In genomic region chr1:181073638-181074037, GRCh38 we compare ENCODE assay signal across 18 cellular contexts. TPM values are rescaled to one million over a fixed set of nuclear protein-coding genes. Genes with fewer than 3 reads are reported as not detected.
DNase-seq lines count a peak whose midpoint lies in the region; ATAC-seq and TF ChIP-seq lines count a peak whose summit lies in the region.
"Had no signal": no experiment of that assay in that cellular context is flagged by ENCODE, and none has a peak within 500 bp of the region (broad histone marks: within the 10 kb centered on the region; RNA-seq: fewer than 3 reads in every experiment).

No MANE protein-coding gene starts in this region.

- peak; percentile 55 for ATAC-seq in IMR-90 (ENCODE audit: low read depth)

- CTCF ChIA-PET in IMR-90 (lab: Yijun Ruan, JAX): no interaction called here

- H4K91ac ChIP-seq in IMR-90 (ENCODE audit: insufficient read depth, low read depth, low read length): no peak overlapping the region

- POLR2A ChIA-PET in IMR-90 (lab: Charles Lee; ENCODE audit: unreplicated experiment): no interaction called here

- no peak overlapping the region for H2AK5ac ChIP-seq in IMR-90 (ENCODE audit: low read depth, low read length)

- H2BK20ac ChIP-seq in IMR-90 (ENCODE audit: low read depth, low read length): peak overlapping the region; percentile 35; the same call in 1 of the 2 replicates

- H3K9me2 ChIP-seq in hepatocyte (replicated peaks; ENCODE audit: insufficient read depth): no peaks in the 10 kb centered on the region

- peaks cover 0 to 7% of the 10 kb centered on the region in 2 experiments; a peak in 2 of 4 replicates for H3K79me1 ChIP-seq in IMR-90 (ENCODE audit: low read depth in 1 of 2, low read length in 2 of 2)

- no peaks in the 10 kb centered on the region for H3K79me2 ChIP-seq in hepatocyte

- DNase-seq in AG10803 (ENCODE audit: low read depth) (peak; percentile 76), IMR-90 (peak; percentile 89), astrocyte of the cerebellum (ENCODE audit: low read depth) (peak; percentile 31), hepatocyte (ENCODE audit: low spot score) (peak; percentile 46), SK-N-DZ (ENCODE audit: low spot score) (no peak), NCI-H1694 (lab: John Stamatoyannopoulos, UW) (no peak), amniotic stem cell (lab: John Stamatoyannopoulos, UW) (no peak)
- no peak for DNase-seq in activated CD4-positive, alpha-beta T cell treated with anti-CD3 and anti-CD28 coated beads, Interleukin-2, amount 50 U/mL, for 1 hour
- DNase-seq: AML-193; effector memory CD4-positive, alpha-beta T cell; H7; hippocampal formation; NCI-H1092; NCI-H524 treated with DMSO at 0.1 percent for 48 hours; nucleus accumbens; uterus had no signal

- no peak overlapping the region for H2BK15ac ChIP-seq in IMR-90 (ENCODE audit: low read depth, low read length)

- WGBS in IMR-90 (ENCODE audit: extremely low coverage in 2 of 2, insufficient read length in 1 of 2), 2 experiments: no CpG with 5 or more reads among the region's 10 CpGs
- WGBS in hepatocyte (ENCODE audit: low lambda C conversion rate, missing lambda C conversion rate): 57% methylated on average over 9 of the region's 10 CpGs

- H3K4me1 ChIP-seq in IMR-90 (ENCODE audit: control insufficient read depth, insufficient read depth, low read length) (peaks cover 12% of the 10 kb centered on the region), hepatocyte (ENCODE audit: insufficient read depth) (no peaks in the 10 kb centered on the region)
- H3K4me1 ChIP-seq: uterus had no signal

- H3K18ac ChIP-seq in IMR-90 (ENCODE audit: low read depth, low read length): no peak overlapping the region; the same call in 1 of the 2 replicates

- no peak overlapping the region for H3K4me3 ChIP-seq in AG10803 (ENCODE audit: low read length)
- H3K4me3 ChIP-seq in IMR-90 (ENCODE audit: insufficient read depth, low read depth, low read length): no peak overlapping the region
- no peak overlapping the region for H3K4me3 ChIP-seq in astrocyte of the cerebellum (ENCODE audit: low read depth, low read length)
- no peak overlapping the region for H3K4me3 ChIP-seq in hepatocyte
- H3K4me3 ChIP-seq: lung, uterus had no signal

- no TSS peak for BruUV-seq in IMR-90 (replicated peaks; lab: Mats Ljungman, UMichigan)

- H2BK120ac ChIP-seq in IMR-90 (ENCODE audit: low read depth, low read length): no peak overlapping the region

- H3K4me2 ChIP-seq in IMR-90 (ENCODE audit: low read depth, low read length) (no peak overlapping the region), hepatocyte (no peak overlapping the region)

- peak overlapping the region; percentile 41; the same call in 1 of the 2 replicates for H3K14ac ChIP-seq in IMR-90 (replicated peaks; ENCODE audit: low read depth, low read length)

- no peak overlapping the region; the same call in 1 of the 2 replicates for H3K4ac ChIP-seq in IMR-90 (ENCODE audit: low read depth, low read length)

- no peak for TF ChIP-seq RAD21 in IMR-90 (IDR thresholded peaks at IDR 0.05; ENCODE audit: low read length)

- H3K27ac ChIP-seq in IMR-90 (ENCODE audit: insufficient read depth, low read length) (no peak overlapping the region), hepatocyte (no peak overlapping the region)
- H3K27ac ChIP-seq: uterus, VCaP had no signal

- in situ Hi-C loops in IMR-90 (cut with MboI; ENCODE audit: low sequenced_read_pairs) (no loop called here), astrocyte of the cerebellum (cut with HindIII; ENCODE audit: low sequenced_read_pairs) (no loop called here)

- no peaks in the 10 kb centered on the region for H3K9me3 ChIP-seq in IMR-90 (ENCODE audit: control insufficient read depth, insufficient read depth, low read length)
- H3K9me3 ChIP-seq in hepatocyte (ENCODE audit: low read depth): no peaks in the 10 kb centered on the region
- H3K9me3 ChIP-seq: uterus had no signal

- no peak overlapping the region for H3K9ac ChIP-seq in IMR-90 (ENCODE audit: low read depth, low read length)

- no peak overlapping the region for H3K23ac ChIP-seq in IMR-90 (ENCODE audit: low read depth, low read length)

- dilution Hi-C loops in IMR-90 (cut with HindIII; ENCODE audit: low sequenced_read_pairs, unreplicated experiment): no loop called here

- H2AFZ ChIP-seq in IMR-90 (replicated peaks; ENCODE audit: low read length, poor library complexity): no peak overlapping the region
- no peak overlapping the region for H2AFZ ChIP-seq in hepatocyte

- TF ChIP-seq POLR2A in IMR-90 (IDR thresholded peaks at IDR 0.05; ENCODE audit: low read depth, low read length): no peak

- H3K36me3 ChIP-seq in IMR-90 (ENCODE audit: control insufficient read depth, insufficient read depth, low read length) (no peaks in the 10 kb centered on the region), hepatocyte (replicated peaks; ENCODE audit: insufficient read depth, low read depth) (no peaks in the 10 kb centered on the region)
- H3K36me3 ChIP-seq: uterus had no signal

- no peak for TF ChIP-seq CTCF in AG10803 (conservative IDR thresholded peaks at IDR 0.05; ENCODE audit: low read length)
- TF ChIP-seq CTCF in IMR-90 (conservative IDR thresholded peaks at IDR 0.05; ENCODE audit: low read depth, low read length): no peak
- no peak for TF ChIP-seq CTCF in astrocyte of the cerebellum (IDR thresholded peaks at IDR 0.05; ENCODE audit: low read depth, low read length, missing control alignments)
- no peak for TF ChIP-seq CTCF in hepatocyte (IDR thresholded peaks at IDR 0.05; ENCODE audit: poor library complexity)

- H3K9me1 ChIP-seq in IMR-90 (ENCODE audit: insufficient read depth, low read length): peaks cover 10% of the 10 kb centered on the region

- no peak overlapping the region for H2BK5ac ChIP-seq in IMR-90 (ENCODE audit: low read depth, low read length, poor library complexity, severe bottlenecking)

- H2AK9ac ChIP-seq in IMR-90 (replicated peaks; ENCODE audit: low read depth, low read length, poor library complexity): no peak overlapping the region

- H4K20me1 ChIP-seq in IMR-90 (ENCODE audit: insufficient read depth, low read length) (no peaks in the 10 kb centered on the region), hepatocyte (ENCODE audit: insufficient read depth, poor library complexity, severe bottlenecking) (no peaks in the 10 kb centered on the region)

- H4K5ac ChIP-seq in IMR-90 (ENCODE audit: low read depth, low read length): 0 out of 2 replicates have a peak overlapping the region, but pooled peaks have one; percentile 50

- H4K8ac ChIP-seq in IMR-90 (ENCODE audit: low read depth in 2 of 2, low read length in 2 of 2): no peak overlapping the region; a peak in 1 of 4 replicates

- intact Hi-C loops in IMR-90 (cut with micrococcal nuclease): no loop called here

- H3K27me3 ChIP-seq in IMR-90 (ENCODE audit: control insufficient read depth, insufficient read depth, low read length): no peaks in the 10 kb centered on the region
- no peaks in the 10 kb centered on the region for H3K27me3 ChIP-seq in hepatocyte
- H3K27me3 ChIP-seq: uterus had no signal

- no peak overlapping the region for H3K56ac ChIP-seq in IMR-90 (ENCODE audit: extremely low read depth, insufficient read depth, low read length)

TF ChIP-seq in IMR-90, 13 proteins besides CTCF, POLR2A, EP300 and RAD21 (continues in another document):
- TF ChIP-seq RFX5 (IDR thresholded peaks at IDR 0.05; ENCODE audit: low read depth, low read length): no peak
- TF ChIP-seq MAZ (IDR thresholded peaks at IDR 0.05; ENCODE audit: borderline replicate concordance, low read depth, low read length): no peak
- TF ChIP-seq, protein P1, sequence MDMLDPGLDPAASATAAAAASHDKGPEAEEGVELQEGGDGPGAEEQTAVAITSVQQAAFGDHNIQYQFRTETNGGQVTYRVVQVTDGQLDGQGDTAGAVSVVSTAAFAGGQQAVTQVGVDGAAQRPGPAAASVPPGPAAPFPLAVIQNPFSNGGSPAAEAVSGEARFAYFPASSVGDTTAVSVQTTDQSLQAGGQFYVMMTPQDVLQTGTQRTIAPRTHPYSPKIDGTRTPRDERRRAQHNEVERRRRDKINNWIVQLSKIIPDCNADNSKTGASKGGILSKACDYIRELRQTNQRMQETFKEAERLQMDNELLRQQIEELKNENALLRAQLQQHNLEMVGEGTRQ (IDR thresholded peaks at IDR 0.05; ENCODE audit: low read depth, low read length): peak; percentile 74
- no peak for TF ChIP-seq MXI1 (IDR thresholded peaks at IDR 0.05; ENCODE audit: borderline replicate concordance, low read depth, low read length)
- TF ChIP-seq SMC3 (IDR thresholded peaks at IDR 0.05; ENCODE audit: low read depth, low read length): no peak
- TF ChIP-seq NFE2L2 (IDR thresholded peaks at IDR 0.05; ENCODE audit: low read depth, low read length): no peak
- TF ChIP-seq BHLHE40 (IDR thresholded peaks at IDR 0.05; ENCODE audit: low read depth, low read length): peak; percentile 58
- no peak for TF ChIP-seq FOS (IDR thresholded peaks at IDR 0.05; ENCODE audit: low read depth, low read length)

RNA-seq across cellular contexts. Expression of gene IER5, which starts 14.9 kb away (rescaled TPM):
- 15.8 and 29.4 TPM in 2 replicates for total RNA-seq in IMR-90 (2012; rRNA removed)
- 27.1 and 28.9 TPM in 2 replicates for polyA plus RNA-seq in IMR-90 (2012; rRNA removed)
- polyA plus RNA-seq in IMR-90 (2012; cell fraction: cytosol; rRNA removed): 22.5 and 29.5 TPM in 2 replicates
- polyA plus RNA-seq in IMR-90 (2012; cell fraction: nucleus; rRNA removed; ENCODE audit: low replicate concordance): 32.6 and 44.5 TPM in 2 replicates
- 13.0 and 16.6 TPM in 2 replicates for total RNA-seq in hepatocyte
- polyA plus RNA-seq in hepatocyte: 18.2 and 23.1 TPM in 2 replicates
- 6.8 and 8.7 TPM in 2 replicates for polyA plus RNA-seq in SK-N-DZ (2014; cell fraction: cytosol; rRNA removed)
- polyA plus RNA-seq in SK-N-DZ (2014; cell fraction: nucleus; rRNA removed): 5.2 and 6.5 TPM in 2 replicates

RNA-seq across cellular contexts. Expression of gene MR1, which starts 39.9 kb away (rescaled TPM):
- total RNA-seq in IMR-90 (2012; rRNA removed): 5.0 and 6.1 TPM in 2 replicates
- 5.0 and 6.0 TPM in 2 replicates for polyA plus RNA-seq in IMR-90 (2012; rRNA removed)
- polyA plus RNA-seq in IMR-90 (2012; cell fraction: cytosol; rRNA removed): 2.1 and 3.4 TPM in 2 replicates
- polyA plus RNA-seq in IMR-90 (2012; cell fraction: nucleus; rRNA removed; ENCODE audit: low replicate concordance): 1.8 and 4.0 TPM in 2 replicates
- 7.8 and 8.9 TPM in 2 replicates for total RNA-seq in hepatocyte
- polyA plus RNA-seq in hepatocyte: 8.8 and 10.6 TPM in 2 replicates
- 0.07 and 0.42 TPM in 2 replicates for polyA plus RNA-seq in SK-N-DZ (2014; cell fraction: cytosol; rRNA removed)
- polyA plus RNA-seq in SK-N-DZ (2014; cell fraction: nucleus; rRNA removed): 0.05 TPM in 1 of 2 replicates, not detected in the other
- total RNA-seq: H7 had no signal

RNA-seq across cellular contexts. Expression of gene STX6, which starts 51.0 kb away (rescaled TPM):
- 31.4 and 38.0 TPM in 2 replicates for total RNA-seq in IMR-90 (2012; rRNA removed)
- polyA plus RNA-seq in IMR-90 (2012; rRNA removed): 14.5 and 16.0 TPM in 2 replicates
- 8.8 and 10.4 TPM in 2 replicates for polyA plus RNA-seq in IMR-90 (2012; cell fraction: cytosol; rRNA removed)
- polyA plus RNA-seq in IMR-90 (2012; cell fraction: nucleus; rRNA removed; ENCODE audit: low replicate concordance): 7.2 and 15.5 TPM in 2 replicates
- 18.5 and 19.2 TPM in 2 replicates for total RNA-seq in hepatocyte
- 10.3 and 10.7 TPM in 2 replicates for polyA plus RNA-seq in hepatocyte
- 11.5 and 13.6 TPM in 2 replicates for polyA plus RNA-seq in SK-N-DZ (2014; cell fraction: cytosol; rRNA removed)
- 8.7 and 11.3 TPM in 2 replicates for polyA plus RNA-seq in SK-N-DZ (2014; cell fraction: nucleus; rRNA removed)

Comparison
In these comparisons a context has a peak if more than half of its experiments do, and no peak if none do; other contexts are left out.
1. DNase-seq: peak in AG10803 (single experiment), IMR-90 (single experiment), astrocyte of the cerebellum (single experiment) and hepatocyte (single experiment); none in SK-N-DZ (single experiment), NCI-H1694 (single experiment), activated CD4-positive, alpha-beta T cell treated with anti-CD3 and anti-CD28 coated beads, Interleukin-2, amount 50 U/mL, for 1 hour (single experiment) and amniotic stem cell (single experiment).